In genomic region chr1:232635778-232636356, GRCh38 we compare ENCODE assay signal across 1 cellular context.
TF ChIP-seq lines count a peak whose summit lies in the region.

No MANE protein-coding gene starts in this region.

TF ChIP-seq in K562, 482 proteins besides CTCF, POLR2A, EP300 and RAD21 (continued from another document):
- TF ChIP-seq, protein P1, sequence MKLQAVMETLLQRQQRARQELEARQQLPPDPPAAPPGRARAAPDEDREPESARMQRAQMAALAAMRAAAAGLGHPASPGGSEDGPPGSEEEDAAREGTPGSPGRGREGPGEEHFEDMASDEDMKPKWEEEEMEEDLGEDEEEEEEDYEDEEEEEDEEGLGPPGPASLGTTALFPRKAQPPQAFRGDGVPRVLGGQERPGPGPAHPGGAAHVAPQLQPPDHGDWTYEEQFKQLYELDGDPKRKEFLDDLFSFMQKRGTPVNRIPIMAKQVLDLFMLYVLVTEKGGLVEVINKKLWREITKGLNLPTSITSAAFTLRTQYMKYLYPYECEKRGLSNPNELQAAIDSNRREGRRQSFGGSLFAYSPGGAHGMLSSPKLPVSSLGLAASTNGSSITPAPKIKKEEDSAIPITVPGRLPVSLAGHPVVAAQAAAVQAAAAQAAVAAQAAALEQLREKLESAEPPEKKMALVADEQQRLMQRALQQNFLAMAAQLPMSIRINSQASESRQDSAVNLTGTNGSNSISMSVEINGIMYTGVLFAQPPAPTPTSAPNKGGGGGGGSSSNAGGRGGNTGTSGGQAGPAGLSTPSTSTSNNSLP (IDR thresholded peaks at IDR 0.05; ENCODE audit: borderline replicate concordance, low read depth, low read length) = 0 out of 2 replicates have a peak, but pooled peaks have one; percentile 43
- no peak for TF ChIP-seq NRF1 (conservative IDR thresholded peaks at IDR 0.05 in 1 of 2, IDR thresholded peaks at IDR 0.05 in 1 of 2)
- no peak for TF ChIP-seq ZNF589 (CRISPR knock-in tag; IDR thresholded peaks at IDR 0.05; ENCODE audit: low read depth)
- TF ChIP-seq, protein P2, sequence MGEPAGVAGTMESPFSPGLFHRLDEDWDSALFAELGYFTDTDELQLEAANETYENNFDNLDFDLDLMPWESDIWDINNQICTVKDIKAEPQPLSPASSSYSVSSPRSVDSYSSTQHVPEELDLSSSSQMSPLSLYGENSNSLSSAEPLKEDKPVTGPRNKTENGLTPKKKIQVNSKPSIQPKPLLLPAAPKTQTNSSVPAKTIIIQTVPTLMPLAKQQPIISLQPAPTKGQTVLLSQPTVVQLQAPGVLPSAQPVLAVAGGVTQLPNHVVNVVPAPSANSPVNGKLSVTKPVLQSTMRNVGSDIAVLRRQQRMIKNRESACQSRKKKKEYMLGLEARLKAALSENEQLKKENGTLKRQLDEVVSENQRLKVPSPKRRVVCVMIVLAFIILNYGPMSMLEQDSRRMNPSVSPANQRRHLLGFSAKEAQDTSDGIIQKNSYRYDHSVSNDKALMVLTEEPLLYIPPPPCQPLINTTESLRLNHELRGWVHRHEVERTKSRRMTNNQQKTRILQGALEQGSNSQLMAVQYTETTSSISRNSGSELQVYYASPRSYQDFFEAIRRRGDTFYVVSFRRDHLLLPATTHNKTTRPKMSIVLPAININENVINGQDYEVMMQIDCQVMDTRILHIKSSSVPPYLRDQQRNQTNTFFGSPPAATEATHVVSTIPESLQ (CRISPR knock-in tag; IDR thresholded peaks at IDR 0.05) = no peak
- no peak for TF ChIP-seq LEF1 (IDR thresholded peaks at IDR 0.05)
- no peak for TF ChIP-seq GTF2A2 (tag; IDR thresholded peaks at IDR 0.05)
- TF ChIP-seq ZNF24 (IDR thresholded peaks at IDR 0.05) = 0 out of 2 replicates have a peak, but pooled peaks have one; percentile 8
